In genomic region chr14:62674833-62675232, GRCh38 we compare ENCODE assay signal across 19 cellular contexts.
DNase-seq lines count a peak whose midpoint lies in the region; ATAC-seq and TF ChIP-seq lines count a peak whose summit lies in the region.
"Had no signal": no experiment of that assay in that cellular context is flagged by ENCODE, and none has a peak within 500 bp of the region (broad histone marks: within the 10 kb centered on the region; RNA-seq: fewer than 3 reads in every experiment).

No MANE protein-coding gene starts in this region.

- DNase-seq in NCI-H748 (lab: John Stamatoyannopoulos, UW; ENCODE audit: unreplicated experiment) = peak; percentile 7
- DNase-seq in NCI-H748 treated with DMSO at 0.1 percent for 48 hours (lab: John Stamatoyannopoulos, UW) = no peak
- no peak for DNase-seq in RWPE2 (ENCODE audit: low spot score)
- peak; percentile 74 for DNase-seq in epithelial cell of esophagus (ENCODE audit: low read depth)
- no peak for DNase-seq in psoas muscle
- no peak for DNase-seq in GM13976 (ENCODE audit: low spot score)
- DNase-seq in LoVo (ENCODE audit: low spot score) = no peak
- no peak for DNase-seq in GM23248
- DNase-seq: 8988T; activated CD4-positive, CD25-positive, alpha-beta regulatory T cell treated with anti-CD3 and anti-CD28 coated beads, Interleukin-2, amount 50 U/mL, for 72 hours; activated naive CD8-positive, alpha-beta T cell treated with anti-CD3 and anti-CD28 coated beads, Interleukin-2, amount 50 U/mL, for 24 hours; BE2C; esophagus squamous epithelium; NCI-H1694; NCI-H446 treated with DMSO at 0.1 percent for 48 hours; T-helper 17 cell had no signal

- H3K9me3 ChIP-seq in RWPE2 (ENCODE audit: severe bottlenecking) (no peaks in the 10 kb centered on the region), psoas muscle (no peaks in the 10 kb centered on the region), GM23248 (ENCODE audit: low read depth) (no peaks in the 10 kb centered on the region)
- H3K9me3 ChIP-seq: BE2C, esophagus squamous epithelium, thoracic aorta had no signal

- H3F3A ChIP-seq in GM23248 (ENCODE audit: insufficient read depth) = no peaks in the 10 kb centered on the region

- 46 to 69% (median 67%) methylated on average over 2 of the region's 2 CpGs for WGBS in psoas muscle, 3 donors
- 21 to 27% methylated on average over 2 of the region's 2 CpGs for WGBS in GM23248 (ENCODE audit: low coverage in 1 of 2, low lambda C conversion rate in 2 of 2, missing lambda C conversion rate in 2 of 2), 2 experiments

- no peaks in the 10 kb centered on the region for H3K36me3 ChIP-seq in RWPE2 (ENCODE audit: low read depth)
- no peaks in the 10 kb centered on the region for H3K36me3 ChIP-seq in psoas muscle (ENCODE audit: insufficient read depth in 1 of 2, low read depth in 1 of 2)
- H3K36me3 ChIP-seq in GM23248 (ENCODE audit: low read depth) = no peaks in the 10 kb centered on the region
- H3K36me3 ChIP-seq: BE2C, esophagus squamous epithelium, thoracic aorta had no signal

- TF ChIP-seq CTCF in RWPE2 (IDR thresholded peaks at IDR 0.05; ENCODE audit: poor library complexity, severe bottlenecking) = no peak
- TF ChIP-seq CTCF in epithelial cell of esophagus (IDR thresholded peaks at IDR 0.05; ENCODE audit: insufficient read depth, low read depth, low read length, missing control alignments) = no peak
- no peak for TF ChIP-seq CTCF in psoas muscle (IDR thresholded peaks at IDR 0.05)
- no peak for TF ChIP-seq CTCF in GM13976 (IDR thresholded peaks at IDR 0.05; ENCODE audit: borderline replicate concordance, control extremely low read depth, extremely low read depth, insufficient read depth, missing control alignments)

- H3K27ac ChIP-seq in RWPE2 (ENCODE audit: poor library complexity, severe bottlenecking) = no peak overlapping the region
- no peak overlapping the region for H3K27ac ChIP-seq in psoas muscle
- H3K27ac ChIP-seq in GM23248 = no peak overlapping the region
- H3K27ac ChIP-seq: esophagus squamous epithelium, thoracic aorta had no signal

- H3K4me2 ChIP-seq in GM23248 (ENCODE audit: unreplicated experiment) = no peak overlapping the region

- no peak overlapping the region for H3K9ac ChIP-seq in GM23248

- no peak overlapping the region for H3K4me3 ChIP-seq in RWPE2 (ENCODE audit: severe bottlenecking)
- no peak overlapping the region for H3K4me3 ChIP-seq in epithelial cell of esophagus (ENCODE audit: low read length)
- no peak overlapping the region for H3K4me3 ChIP-seq in psoas muscle
- H3K4me3 ChIP-seq in GM23248 = no peak overlapping the region
- H3K4me3 ChIP-seq: esophagus squamous epithelium, thoracic aorta had no signal

- no peaks in the 10 kb centered on the region for H4K20me1 ChIP-seq in GM23248 (ENCODE audit: insufficient read depth)

- no peak overlapping the region for H2AFZ ChIP-seq in GM23248

- no peaks in the 10 kb centered on the region for H3K9me2 ChIP-seq in GM23248 (ENCODE audit: insufficient read depth)

- in situ Hi-C loops in GM13976 (cut with MboI; ENCODE audit: low sequenced_read_pairs, unreplicated experiment) = no loop called here
- in situ Hi-C loops in GM23248 (cut with MboI) = no loop called here

- intact Hi-C loops in psoas muscle (cut with DNase I) = no loop called here

- H3K79me2 ChIP-seq in GM23248 (ENCODE audit: insufficient read depth) = no peaks in the 10 kb centered on the region

- H3K4me1 ChIP-seq in RWPE2 (ENCODE audit: insufficient read depth, poor library complexity, severe bottlenecking) (peaks cover 3% of the 10 kb centered on the region), psoas muscle (no peaks in the 10 kb centered on the region), GM23248 (ENCODE audit: insufficient read depth) (no peaks in the 10 kb centered on the region)
- H3K4me1 ChIP-seq: BE2C had no signal

- H3K27me3 ChIP-seq in RWPE2 (ENCODE audit: insufficient read depth, poor library complexity, severe bottlenecking) (no peaks in the 10 kb centered on the region), psoas muscle (ENCODE audit: insufficient read depth in 3 of 3, low read length in 2 of 3) (no peaks in the 10 kb centered on the region), GM23248 (replicated peaks; ENCODE audit: insufficient read depth) (no peaks in the 10 kb centered on the region)
- H3K27me3 ChIP-seq: BE2C, esophagus squamous epithelium had no signal

- ATAC-seq in RWPE2 (ENCODE audit: low read depth) = peak; percentile 50; the same call in 1 of the 3 replicates
- ATAC-seq in psoas muscle = peak in 3 of 4 donors; percentile 70 to 91 (median 85)
- ATAC-seq: activated naive CD8-positive, alpha-beta T cell treated with anti-CD3 and anti-CD28 coated beads, Interleukin-2, amount 50 U/mL, for 24 hours; natural killer cell treated with Interleukin-12 subunit alpha and Interleukin-12 subunit beta and Interleukin-15 and Interleukin-18, amount 100 ng/mL, for 72 hours; Right ventricle myocardium inferior; T-helper 17 cell had no signal

Comparison
In these comparisons a context has a peak if more than half of its experiments do, and no peak if none do; other contexts are left out.
1. DNase-seq: peak in NCI-H748 (single experiment) and epithelial cell of esophagus (single experiment); none in NCI-H748 treated with DMSO at 0.1 percent for 48 hours (single experiment), RWPE2 (single experiment), psoas muscle (0 of 2), GM13976 (single experiment), LoVo (single experiment) and GM23248 (single experiment).